ENCODE assay signal across 8 cellular contexts in the genomic region with DNA sequence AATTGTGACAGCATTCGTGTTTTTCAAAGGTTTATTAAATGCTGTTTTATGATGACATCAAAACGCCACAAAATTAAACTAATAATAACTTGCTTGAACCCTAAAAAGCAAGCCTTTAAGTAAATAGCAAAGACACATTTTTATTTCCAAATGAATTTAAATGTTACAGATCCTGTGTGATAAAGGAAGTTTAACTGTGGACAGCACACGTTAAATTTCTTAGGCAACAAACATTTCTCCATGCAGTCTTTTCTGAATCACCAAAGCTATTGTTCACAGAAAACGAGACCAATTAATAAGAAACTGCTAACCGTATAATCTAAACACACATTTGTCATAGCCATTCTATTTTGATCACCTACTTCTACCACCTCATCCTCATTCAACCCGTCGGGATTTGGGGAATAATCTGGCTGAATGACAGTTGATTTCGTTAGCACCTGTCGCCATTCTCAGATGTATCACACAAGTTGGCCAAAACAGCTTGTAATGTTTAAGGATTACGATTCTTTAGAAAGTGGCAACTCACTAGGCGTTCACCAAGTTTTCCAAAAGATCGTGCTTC. TPM values are rescaled to one million over a fixed set of nuclear protein-coding genes. Genes with fewer than 3 reads are reported as not detected.
DNase-seq lines count a peak whose midpoint lies in the region; ATAC-seq and TF ChIP-seq lines count a peak whose summit lies in the region.

No MANE protein-coding gene starts in this region.

- peaks cover 0 to 2% of the 10 kb centered on the region in 2 donors for H3K9me3 Mint-ChIP-seq in activated T-cell treated with anti-CD3 and anti-CD28 coated beads, Interleukin-2, amount 50 U/mL, for 72 hours

- no peak for TF ChIP-seq CTCF in gastroesophageal sphincter (IDR thresholded peaks at IDR 0.05)

- DNase-seq in activated T-cell treated with anti-CD3 and anti-CD28 coated beads, Interleukin-2, amount 50 U/mL, for 72 hours = no peak
- DNase-seq in activated T-cell treated with anti-CD3 and anti-CD28 coated beads for 4 hours (no peak), SW480 (ENCODE audit: low spot score) (peak; percentile 14), COR-L47 (lab: John Stamatoyannopoulos, UW) (no peak)

- H3K4me3 Mint-ChIP-seq in activated T-cell treated with anti-CD3 and anti-CD28 coated beads, Interleukin-2, amount 50 U/mL, for 72 hours = peak overlapping the region; percentile 93 to 99

- peaks cover 56% of the 10 kb centered on the region for H3K4me1 Mint-ChIP-seq in activated T-cell treated with anti-CD3 and anti-CD28 coated beads, Interleukin-2, amount 50 U/mL, for 72 hours (ENCODE audit: low read depth)

- peaks cover 10 to 19% of the 10 kb centered on the region in 2 donors for H3K36me3 Mint-ChIP-seq in activated T-cell treated with anti-CD3 and anti-CD28 coated beads, Interleukin-2, amount 50 U/mL, for 72 hours (ENCODE audit: insufficient read depth in 2 of 2)

- H3K27ac ChIP-seq in gastroesophageal sphincter (peak overlapping the region in 2 of 4 donors; percentile 90 to 97), skin epidermis (peak overlapping the region in 19 of 21 experiments; percentile 66 to 99 (median 94))

- H3K27me3 Mint-ChIP-seq in activated T-cell treated with anti-CD3 and anti-CD28 coated beads, Interleukin-2, amount 50 U/mL, for 72 hours (ENCODE audit: low read depth) = no peaks in the 10 kb centered on the region

- no peaks in the 10 kb centered on the region for H3K36me3 ChIP-seq in gastroesophageal sphincter

- peaks cover 31% of the 10 kb centered on the region for H3K27me3 ChIP-seq in gastroesophageal sphincter

- 4 to 5% methylated on average over 12 of the region's 12 CpGs for WGBS in gastroesophageal sphincter (ENCODE audit: low coverage in 1 of 2), 2 donors

- TF ChIP-seq EP300 in gastroesophageal sphincter (IDR thresholded peaks at IDR 0.05) = no peak

- H3K4me1 ChIP-seq in gastroesophageal sphincter = peaks cover 0 to 16% (median 0%) of the 10 kb centered on the region in 3 donors

- H3K27ac Mint-ChIP-seq in activated T-cell treated with anti-CD3 and anti-CD28 coated beads, Interleukin-2, amount 50 U/mL, for 72 hours = peak overlapping the region; percentile 98

- TF ChIP-seq POLR2A in gastroesophageal sphincter (IDR thresholded peaks at IDR 0.05) = no peak

- H3K4me3 ChIP-seq in gastroesophageal sphincter (peak overlapping the region; percentile 45 to 95), skin epidermis (peak overlapping the region; percentile 70 to 100 (median 97))

- ATAC-seq in activated T-cell treated with anti-CD3 and anti-CD28 coated beads, Interleukin-2, amount 50 U/mL, for 72 hours (replicated peaks in 1 of 2) = no peak
- ATAC-seq in gastroesophageal sphincter (no peak), GM21381 (IDR thresholded peaks at IDR 0.05; ENCODE audit: unreplicated experiment) (no peak), HG03280 (IDR thresholded peaks at IDR 0.05; ENCODE audit: unreplicated experiment) (no peak)

- H3K9me3 ChIP-seq in gastroesophageal sphincter = no peaks in the 10 kb centered on the region

RNA-seq across cellular contexts. Expression of a gene that starts 1.3 kb away (rescaled TPM):
- total RNA-seq in activated T-cell treated with anti-CD3 and anti-CD28 coated beads, Interleukin-2, amount 50 U/mL, for 72 hours = 100 to 1,000 TPM in 1 of 2 donors, 10 to 100 TPM in 1; 95.9 to 117 TPM
- 1 to 10 TPM in 1 of 4 donors, under 1 TPM in 3; 0.62 to 1.5 (median 0.65) TPM for total RNA-seq in gastroesophageal sphincter

Comparison
In these comparisons a context has a peak if more than half of its experiments do, and no peak if none do; other contexts are left out.
1. RNA of a gene that starts 1.3 kb away (total RNA-seq): 95.9 to 117 TPM in activated T-cell treated with anti-CD3 and anti-CD28 coated beads, Interleukin-2, amount 50 U/mL, for 72 hours; 0.62 to 1.5 TPM in gastroesophageal sphincter; every median in the first group is over 10 times any median in the second.